ENCODE assay signal across 2 cellular contexts in the genomic region with DNA sequence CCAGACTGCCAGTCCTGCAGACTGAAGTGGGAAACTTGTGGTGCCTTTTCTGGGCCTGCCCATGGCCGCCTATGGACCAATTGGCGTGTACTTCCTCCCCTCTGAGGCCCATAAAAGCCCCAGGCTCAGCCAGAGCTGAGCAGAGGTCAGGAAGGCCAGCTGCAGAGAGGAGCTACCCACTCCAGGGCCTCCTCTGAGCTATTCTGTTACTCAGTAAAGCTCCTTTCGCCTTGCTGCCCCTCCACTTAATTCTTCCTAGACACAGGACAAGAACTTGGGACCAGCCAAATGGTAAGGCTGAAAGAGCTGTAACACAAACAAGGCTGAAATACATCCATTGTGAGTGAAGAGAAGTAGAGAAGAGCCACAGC.
A peak's percentile ranks its signal among the peaks of the same experiment; 100 is the strongest.
TF ChIP-seq lines count a peak whose summit lies in the region.

No MANE protein-coding gene starts in this region.

TF ChIP-seq in HCT116, 20 proteins besides CTCF, POLR2A, EP300 and RAD21:
- TF ChIP-seq EZH2 (IDR thresholded peaks at IDR 0.05) (no peak), CBX3 (IDR thresholded peaks at IDR 0.05; ENCODE audit: low read depth) (0 out of 2 replicates have a peak, but pooled peaks have one; percentile 47)

TF ChIP-seq in K562, 482 proteins besides CTCF, POLR2A, EP300 and RAD21:
- peak; percentile 80; the same call in 1 of the 2 replicates for TF ChIP-seq TRIM28 (IDR thresholded peaks at IDR 0.05)
- TF ChIP-seq, protein P1, sequence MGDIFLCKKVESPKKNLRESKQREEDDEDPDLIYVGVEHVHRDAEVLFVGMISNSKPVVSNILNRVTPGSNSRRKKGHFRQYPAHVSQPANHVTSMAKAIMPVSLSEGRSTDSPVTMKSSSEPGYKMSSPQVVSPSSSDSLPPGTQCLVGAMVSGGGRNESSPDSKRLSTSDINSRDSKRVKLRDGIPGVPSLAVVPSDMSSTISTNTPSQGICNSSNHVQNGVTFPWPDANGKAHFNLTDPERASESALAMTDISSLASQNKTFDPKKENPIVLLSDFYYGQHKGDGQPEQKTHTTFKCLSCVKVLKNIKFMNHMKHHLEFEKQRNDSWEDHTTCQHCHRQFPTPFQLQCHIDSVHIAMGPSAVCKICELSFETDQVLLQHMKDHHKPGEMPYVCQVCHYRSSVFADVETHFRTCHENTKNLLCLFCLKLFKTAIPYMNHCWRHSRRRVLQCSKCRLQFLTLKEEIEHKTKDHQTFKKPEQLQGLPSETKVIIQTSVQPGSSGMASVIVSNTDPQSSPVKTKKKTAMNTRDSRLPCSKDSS (IDR thresholded peaks at IDR 0.05; ENCODE audit: low read depth, partially characterized antibody) = peak; percentile 37
- TF ChIP-seq CBX5 (IDR thresholded peaks at IDR 0.05; ENCODE audit: borderline replicate concordance, low read depth) = peak; percentile 97
- 0 out of 4 replicates have a peak, but pooled peaks of 1 of the 2 experiments have one; percentile 12 for TF ChIP-seq TRIM24 (IDR thresholded peaks at IDR 0.05)
- TF ChIP-seq SMC3 (conservative IDR thresholded peaks at IDR 0.05; ENCODE audit: insufficient read depth, low read depth, low read length) = no peak
- TF ChIP-seq SMAD2 (IDR thresholded peaks at IDR 0.05; ENCODE audit: low read depth, low read length) = no peak
- TF ChIP-seq CBX3 (IDR thresholded peaks at IDR 0.05; ENCODE audit: borderline replicate concordance in 1 of 2, low read length in 2 of 2) = peak in 1 of 2 experiments; percentile 90; a peak in 2 of 3 replicates
